ENCODE assay signal across 9 cellular contexts in the genomic region with DNA sequence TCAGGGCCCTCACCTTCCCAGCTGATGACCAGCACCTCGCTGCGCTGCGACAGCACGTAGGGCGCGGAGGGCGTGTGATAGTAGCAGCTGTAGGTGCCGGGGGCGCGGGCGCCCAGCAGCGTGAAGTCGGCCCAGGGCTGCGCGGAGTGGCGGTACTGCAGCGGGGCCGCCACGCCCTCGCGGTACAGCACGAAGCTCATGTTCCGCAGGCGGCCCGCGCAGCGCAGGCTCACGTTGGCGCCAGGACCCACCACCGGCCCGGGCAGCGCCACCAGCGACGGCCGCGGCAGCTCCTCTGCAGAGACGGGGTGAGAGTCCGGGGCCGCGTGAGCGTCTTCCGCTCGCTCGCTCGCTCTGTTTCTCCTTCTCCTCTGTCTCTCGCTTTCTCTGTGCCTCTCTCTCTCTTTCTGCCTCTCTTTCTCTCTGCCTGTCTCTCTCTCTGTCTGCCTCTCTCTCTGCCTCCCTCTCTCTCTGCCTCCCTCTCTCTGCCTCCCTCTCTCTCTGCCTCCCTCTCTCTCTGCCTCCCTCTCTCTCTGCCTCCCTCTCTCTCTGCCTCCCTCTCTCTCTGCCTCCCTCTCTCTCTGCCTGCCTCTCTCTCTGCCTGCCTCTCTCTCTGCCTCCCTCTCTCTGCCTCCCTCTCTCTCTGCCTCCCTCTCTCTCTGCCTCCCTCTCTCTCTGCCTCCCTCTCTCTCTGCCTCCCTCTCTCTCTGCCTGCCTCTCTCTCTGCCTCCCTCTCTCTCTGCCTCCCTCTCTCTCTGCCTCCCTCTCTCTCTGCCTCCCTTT. TPM values are rescaled to one million over a fixed set of nuclear protein-coding genes. Genes with fewer than 3 reads are reported as not detected.
A peak's percentile ranks its signal among the peaks of the same experiment; 100 is the strongest.
DNase-seq lines count a peak whose midpoint lies in the region; ATAC-seq, FAIRE-seq and TF ChIP-seq lines count a peak whose summit lies in the region.
"Not testable (repeated sequence)": the region's sequence is repeated elsewhere in the genome, so short reads cannot be mapped to it uniquely, and the experiment has no call there.
"Had no signal": no experiment of that assay in that cellular context is flagged by ENCODE, and none has a peak within 500 bp of the region (broad histone marks: within the 10 kb centered on the region; RNA-seq: fewer than 3 reads in every experiment).

No MANE protein-coding gene starts in this region.

- H3K4me1 ChIP-seq in skeletal muscle satellite cell (ENCODE audit: control insufficient read depth, insufficient read depth, low read length): peaks cover 12% of the 10 kb centered on the region

- TF ChIP-seq POLR2A in GM12891 (IDR thresholded peaks at IDR 0.05; ENCODE audit: low read depth, low read length): not testable (repeated sequence)

- ATAC-seq in memory B cell (ENCODE audit: low read depth): peak; percentile 88

- H3K4me1 Mint-ChIP-seq in memory B cell: not testable (repeated sequence)

- H3K36me3 Mint-ChIP-seq in memory B cell: not testable (repeated sequence)

- H3K9ac ChIP-seq in skeletal muscle satellite cell (ENCODE audit: low read depth, low read length): peak overlapping the region; percentile 47

- DNase-seq in 8988T (peak; percentile 45), GM12891 (ENCODE audit: insufficient read length, low spot score) (peak; percentile 53), NCI-H2227 (lab: John Stamatoyannopoulos, UW; ENCODE audit: unreplicated experiment) (peak; percentile 78), amniotic stem cell (lab: John Stamatoyannopoulos, UW) (peak; percentile 25), fibroblast of peridontal ligament (ENCODE audit: extremely low read depth) (peak; percentile 26), memory B cell (ENCODE audit: low spot score in 2 of 2) (peak in 1 of 2 donors; percentile 30)
- peak; percentile 54 for DNase-seq in activated CD4-positive, CD25-positive, alpha-beta regulatory T cell treated with anti-CD3 and anti-CD28 coated beads, Interleukin-2, amount 50 U/mL, for 72 hours

- H3K27me3 ChIP-seq in skeletal muscle satellite cell (ENCODE audit: control insufficient read depth, insufficient read depth, low read length): not testable (repeated sequence)

- FAIRE-seq in GM12891 (lab: Jason Lieb, UNC): not testable (repeated sequence)

- peaks cover 14% of the 10 kb centered on the region for H3K27me3 Mint-ChIP-seq in memory B cell

- H3K36me3 ChIP-seq in skeletal muscle satellite cell (ENCODE audit: insufficient read depth, low read length): not testable (repeated sequence)

- peak overlapping the region; percentile 77 for H3K4me3 Mint-ChIP-seq in memory B cell

- not testable (repeated sequence) for H3K9me3 ChIP-seq in skeletal muscle satellite cell (replicated peaks; ENCODE audit: low read length)

- peak overlapping the region; percentile 85 for H3K4me2 ChIP-seq in skeletal muscle satellite cell (ENCODE audit: low read length)

- peak overlapping the region; percentile 68 for H3K4me3 ChIP-seq in skeletal muscle satellite cell (ENCODE audit: low read length)

- not testable (repeated sequence) for H3K27ac Mint-ChIP-seq in memory B cell

- H3K9me3 Mint-ChIP-seq in memory B cell: not testable (repeated sequence)

RNA-seq across cellular contexts. Expression of gene OSCAR, which starts 4.6 kb away (rescaled TPM):
- 0.10 TPM for polyA plus RNA-seq in GM12891 (2012; ENCODE audit: low read depth, missing spikeins)
- total RNA-seq in skeletal muscle satellite cell (2012; rRNA removed): 0.22 and 0.25 TPM in 2 replicates

RNA-seq across cellular contexts. Expression of gene NDUFA3, which starts 6.6 kb away (rescaled TPM):
- polyA plus RNA-seq in GM12891 (2012; ENCODE audit: low read depth, missing spikeins): 275 TPM
- total RNA-seq in skeletal muscle satellite cell (2012; rRNA removed): 7.4 and 8.1 TPM in 2 replicates

RNA-seq across cellular contexts. Expression of gene TARM1, which starts 14.9 kb away (rescaled TPM):
- not detected for polyA plus RNA-seq in GM12891 (2012; ENCODE audit: low read depth, missing spikeins)
- total RNA-seq in skeletal muscle satellite cell (2012; rRNA removed): not detected in 2 replicates
- total RNA-seq: renal cortical epithelial cell had no signal

RNA-seq across cellular contexts. Expression of gene TFPT, which starts 19.4 kb away (rescaled TPM):
- 38.2 TPM for polyA plus RNA-seq in GM12891 (2012; ENCODE audit: low read depth, missing spikeins)
- total RNA-seq in skeletal muscle satellite cell (2012; rRNA removed): 10.7 and 17.2 TPM in 2 replicates

RNA-seq across cellular contexts. Expression of gene PRPF31, which starts 19.5 kb away (rescaled TPM):
- 68.6 TPM for polyA plus RNA-seq in GM12891 (2012; ENCODE audit: low read depth, missing spikeins)
- 52.2 and 52.4 TPM in 2 replicates for total RNA-seq in skeletal muscle satellite cell (2012; rRNA removed)
